Comparison of ENCODE assay signal across 8 cellular contexts in genomic region chr9:110049699-110050450, GRCh38.
DNase-seq lines count a peak whose midpoint lies in the region; ATAC-seq and TF ChIP-seq lines count a peak whose summit lies in the region.

No MANE protein-coding gene starts in this region.

- H3K4me3 Mint-ChIP-seq in CD4-positive, alpha-beta memory T cell: peak overlapping the region; percentile 76 to 94 (median 92)
- peak overlapping the region; percentile 77 for H3K4me3 Mint-ChIP-seq in central memory CD8-positive, alpha-beta T cell

- POLR2A ChIA-PET in CD4-positive, alpha-beta memory T cell (lab: Charles Lee; ENCODE audit: partially characterized antibody): interaction anchor here (0.9 to 3.0 kb wide), 7 partner anchors 21 to 147 kb away, joined by 3 to 15 read pairs (median 7); no protein-coding TSS in a partner anchor

- TF ChIP-seq CTCF in RWPE2 (IDR thresholded peaks at IDR 0.05; ENCODE audit: poor library complexity, severe bottlenecking): no peak
- no peak for TF ChIP-seq CTCF in right lobe of liver (IDR thresholded peaks at IDR 0.05)

- H3K27ac Mint-ChIP-seq in CD4-positive, alpha-beta memory T cell: peak overlapping the region in 5 of 7 donors; percentile 9 to 87 (median 36)
- H3K27ac Mint-ChIP-seq in central memory CD8-positive, alpha-beta T cell (ENCODE audit: low read depth): peak overlapping the region; percentile 84

- H3K9me3 Mint-ChIP-seq in CD4-positive, alpha-beta memory T cell: peaks cover 0 to 6% (median 0%) of the 10 kb centered on the region in 8 donors
- no peaks in the 10 kb centered on the region for H3K9me3 Mint-ChIP-seq in central memory CD8-positive, alpha-beta T cell

- peak in 2 of 5 donors; percentile 0 to 4 for DNase-seq in CD4-positive, alpha-beta memory T cell
- DNase-seq in HAP-1 (ENCODE audit: low spot score in 2 of 2) (peak in 1 of 2 experiments; percentile 47), RWPE2 (ENCODE audit: low spot score) (no peak), right lobe of liver (peak in 1 of 3 donors; percentile 36), NCI-H774 (lab: John Stamatoyannopoulos, UW) (no peak), SIG-M5 (lab: John Stamatoyannopoulos, UW) (no peak)
- no peak for DNase-seq in central memory CD8-positive, alpha-beta T cell (ENCODE audit: low spot score in 2 of 2)
- peak; percentile 30 for DNase-seq in stimulated activated naive CD8-positive, alpha-beta T cell treated with anti-CD3 and anti-CD28 coated beads, Interleukin-15, Interleukin-2, amounts not matched to agents 100 U/mL and 50 U/mL, for 24 hours

- intact Hi-C loops in CD4-positive, alpha-beta memory T cell (cut with micrococcal nuclease): loop anchor here (2.0 to 5.0 kb wide), 4 partner anchors 19 to 147 kb away; no protein-coding TSS in a partner anchor
- intact Hi-C loops in right lobe of liver (cut with DNase I): loop anchor here in 1 of 2 donors (5.0 kb wide), 1 partner anchor 143 kb away; no protein-coding TSS in a partner anchor

- H3K27me3 ChIP-seq in CD4-positive, alpha-beta memory T cell (ENCODE audit: insufficient read depth, low read length): no peaks in the 10 kb centered on the region
- H3K27me3 ChIP-seq in HAP-1 (ENCODE audit: low read depth) (no peaks in the 10 kb centered on the region), RWPE2 (ENCODE audit: insufficient read depth, poor library complexity, severe bottlenecking) (no peaks in the 10 kb centered on the region), right lobe of liver (no peaks in the 10 kb centered on the region)

- ATAC-seq in RWPE2 (ENCODE audit: low read depth) (peak; percentile 19), right lobe of liver (peak; percentile 20 to 72 (median 50))
- ATAC-seq in central memory CD8-positive, alpha-beta T cell (replicated peaks; ENCODE audit: extremely low read depth, poor library complexity, severe bottlenecking): no peak
- ATAC-seq in stimulated activated naive CD8-positive, alpha-beta T cell treated with anti-CD3 and anti-CD28 coated beads, Interleukin-15, Interleukin-2, amounts not matched to agents 100 U/mL and 50 U/mL, for 24 hours: peak; percentile 19

- in situ Hi-C loops in HAP-1 (cut with MboI; ENCODE audit: low sequenced_read_pairs): no loop called here

- TF ChIP-seq POLR2A in right lobe of liver (IDR thresholded peaks at IDR 0.05): no peak

- WGBS in right lobe of liver (ENCODE audit: insufficient coverage, low coverage, low lambda C conversion rate, missing lambda C conversion rate): 46% methylated on average over 8 of the region's 26 CpGs

- peaks cover 16 to 49% (median 39%) of the 10 kb centered on the region in 4 donors for H3K4me1 Mint-ChIP-seq in CD4-positive, alpha-beta memory T cell
- H3K4me1 Mint-ChIP-seq in central memory CD8-positive, alpha-beta T cell: peaks cover 28% of the 10 kb centered on the region

- peaks cover 0 to 5% of the 10 kb centered on the region in 2 donors for H3K36me3 Mint-ChIP-seq in CD4-positive, alpha-beta memory T cell
- peaks cover 2% of the 10 kb centered on the region for H3K36me3 Mint-ChIP-seq in central memory CD8-positive, alpha-beta T cell (ENCODE audit: insufficient read depth)

- H3K27me3 Mint-ChIP-seq in CD4-positive, alpha-beta memory T cell: peaks cover 0 to 5% of the 10 kb centered on the region in 2 donors
- peaks cover 54% of the 10 kb centered on the region for H3K27me3 Mint-ChIP-seq in central memory CD8-positive, alpha-beta T cell

- no peaks in the 10 kb centered on the region for H3K9me3 ChIP-seq in CD4-positive, alpha-beta memory T cell (ENCODE audit: control insufficient read depth in 1 of 2, low read length in 2 of 2)
- H3K9me3 ChIP-seq in HAP-1 (no peaks in the 10 kb centered on the region), RWPE2 (ENCODE audit: severe bottlenecking) (no peaks in the 10 kb centered on the region), right lobe of liver (no peaks in the 10 kb centered on the region)

- CTCF ChIA-PET in CD4-positive, alpha-beta memory T cell (lab: Charles Lee; ENCODE audit: partially characterized antibody): interaction anchor here (1.2 to 4.3 kb wide), 2 partner anchors 8 to 146 kb away, joined by 3 to 21 read pairs; no protein-coding TSS in a partner anchor

- peak overlapping the region; percentile 73 to 95 for H3K4me3 ChIP-seq in CD4-positive, alpha-beta memory T cell (ENCODE audit: low read length in 2 of 2)
- H3K4me3 ChIP-seq in HAP-1 (peak overlapping the region; percentile 72), RWPE2 (ENCODE audit: severe bottlenecking) (peak overlapping the region; percentile 92), right lobe of liver (peak overlapping the region; percentile 48 to 53 (median 51))

- H3K36me3 ChIP-seq in CD4-positive, alpha-beta memory T cell (ENCODE audit: insufficient read depth, low read length): no peaks in the 10 kb centered on the region
- H3K36me3 ChIP-seq in HAP-1 (replicated peaks) (no peaks in the 10 kb centered on the region), RWPE2 (ENCODE audit: low read depth) (peaks cover 25% of the 10 kb centered on the region), right lobe of liver (no peaks in the 10 kb centered on the region)

- peaks cover 27% of the 10 kb centered on the region for H3K4me1 ChIP-seq in CD4-positive, alpha-beta memory T cell (ENCODE audit: insufficient read depth, low read length)
- peaks cover 16% of the 10 kb centered on the region for H3K4me1 ChIP-seq in HAP-1
- H3K4me1 ChIP-seq in RWPE2 (ENCODE audit: insufficient read depth, poor library complexity, severe bottlenecking): peaks cover 20% of the 10 kb centered on the region
- peaks cover 0 to 23% (median 0%) of the 10 kb centered on the region in 4 donors for H3K4me1 ChIP-seq in right lobe of liver

- peak overlapping the region; percentile 26 for H3K27ac ChIP-seq in CD4-positive, alpha-beta memory T cell (ENCODE audit: low read depth, low read length)
- peak overlapping the region; percentile 94 for H3K27ac ChIP-seq in RWPE2 (ENCODE audit: poor library complexity, severe bottlenecking)
- H3K27ac ChIP-seq in right lobe of liver: peak overlapping the region; percentile 48 to 76 (median 50)

Comparison
In these comparisons a context has a peak if more than half of its experiments do, and no peak if none do; other contexts are left out.
1. H3K27ac ChIP-seq: peak in every context shown above with its lines; median percentile 94 in RWPE2; 50 in right lobe of liver; 26 in CD4-positive, alpha-beta memory T cell.